1 cellular context compared by ENCODE assay signal in genomic region chr14:74089251-74090020, GRCh38.
TF ChIP-seq lines count a peak whose summit lies in the region.

No MANE protein-coding gene starts in this region.

TF ChIP-seq in K562, 482 proteins besides CTCF, POLR2A, EP300 and RAD21:
- TF ChIP-seq NR4A1 (CRISPR knock-in tag; IDR thresholded peaks at IDR 0.05), result no peak
- TF ChIP-seq NR4A1 (tag; IDR thresholded peaks at IDR 0.05), result no peak
- peak; percentile 75; the same call in 1 of the 2 replicates for TF ChIP-seq MYNN (IDR thresholded peaks at IDR 0.05)
- no peak for TF ChIP-seq MYNN (CRISPR knock-in tag; IDR thresholded peaks at IDR 0.05)
- no peak for TF ChIP-seq SREBF1 (IDR thresholded peaks at IDR 0.05; ENCODE audit: borderline replicate concordance, low read depth, low read length)
- TF ChIP-seq CEBPB (tag; IDR thresholded peaks at IDR 0.05), result peak; percentile 73
- TF ChIP-seq ESRRA (IDR thresholded peaks at IDR 0.05; ENCODE audit: borderline replicate concordance, low read depth), result peak; percentile 48; the same call in 1 of the 2 replicates
TF ChIP-seq in K562: peak in this region for 3.
